Comparison of ENCODE assay signal across 8 cellular contexts in the genomic region with DNA sequence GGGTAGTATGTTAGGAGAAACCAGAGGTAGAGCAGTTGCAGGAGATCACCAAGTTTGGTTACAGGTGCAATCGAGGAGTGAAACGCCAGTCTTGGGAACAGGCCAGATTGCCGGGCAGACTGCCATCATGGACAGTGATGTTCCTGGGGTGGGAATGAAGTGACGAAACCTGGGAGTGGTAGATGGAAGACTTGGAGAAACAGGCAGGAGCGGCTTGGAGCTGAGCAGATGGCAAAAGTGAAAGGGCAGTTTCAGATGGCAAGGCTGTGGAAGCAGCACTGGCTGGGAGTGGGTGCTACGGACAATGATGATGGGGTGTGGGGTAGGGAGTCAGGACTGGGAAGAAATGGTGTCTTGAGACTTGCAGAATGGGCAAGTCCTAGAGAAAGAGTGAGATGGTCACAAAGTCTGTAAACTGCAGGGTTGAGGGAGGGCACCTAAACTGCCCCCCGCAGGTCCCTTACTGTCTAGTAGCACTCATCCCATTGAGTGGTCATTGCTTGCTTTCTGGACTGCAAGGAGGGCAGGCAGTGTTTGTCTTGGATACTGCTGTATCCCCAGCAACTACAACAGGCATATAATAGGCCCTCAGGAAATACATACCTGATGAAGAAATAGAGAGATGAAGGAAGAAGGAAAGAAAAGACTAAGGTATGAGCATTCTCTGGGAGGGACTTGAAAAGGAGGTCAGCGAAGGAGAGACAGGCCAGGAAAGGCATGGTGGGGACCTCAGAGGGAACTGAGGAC. TPM values are rescaled to one million over a fixed set of nuclear protein-coding genes. Genes with fewer than 3 reads are reported as not detected.
DNase-seq lines count a peak whose midpoint lies in the region; ATAC-seq lines count a peak whose summit lies in the region.

No MANE protein-coding gene starts in this region.

- no peak overlapping the region for H4K91ac ChIP-seq in neuronal stem cell (ENCODE audit: low read depth, low read length, poor library complexity)

- CTCF ChIA-PET in T-cell (lab: Charles Lee) = no interaction called here

- H2BK12ac ChIP-seq in neuronal stem cell (ENCODE audit: low read length) = no peak overlapping the region

- H2AK5ac ChIP-seq in neuronal stem cell (ENCODE audit: low read depth, low read length) = no peak overlapping the region

- H3K4me2 ChIP-seq in neuronal stem cell (ENCODE audit: insufficient read depth, low read length, poor library complexity, severe bottlenecking) = no peak overlapping the region

- no peak overlapping the region for H3K27ac ChIP-seq in CD4-positive, CD25-positive, alpha-beta regulatory T cell (ENCODE audit: insufficient read depth, low read length, poor library complexity, severe bottlenecking)
- H3K27ac ChIP-seq in neuronal stem cell (replicated peaks; ENCODE audit: low read length) = no peak overlapping the region

- no CpG with 5 or more reads among the region's 8 CpGs for WGBS in neuronal stem cell (ENCODE audit: extremely low coverage in 2 of 2, insufficient read length in 2 of 2, insufficient replicate concordance in 1 of 2), 2 donors

- no peak overlapping the region for H3K4me3 Mint-ChIP-seq in CD4-positive, CD25-positive, alpha-beta regulatory T cell
- H3K4me3 Mint-ChIP-seq in T-cell = no peak overlapping the region

- H3K36me3 Mint-ChIP-seq in CD4-positive, CD25-positive, alpha-beta regulatory T cell = peaks cover 7% of the 10 kb centered on the region
- peaks cover 4% of the 10 kb centered on the region for H3K36me3 Mint-ChIP-seq in T-cell

- intact Hi-C loops in head of caudate nucleus (cut with DNase I) = no loop called here

- no peak overlapping the region for H2BK120ac ChIP-seq in neuronal stem cell (ENCODE audit: low read depth, low read length)

- H4K8ac ChIP-seq in neuronal stem cell (ENCODE audit: low read depth, low read length) = no peak overlapping the region

- POLR2A ChIA-PET in T-cell (lab: Charles Lee) = no interaction called here

- no peak overlapping the region for H3K9ac ChIP-seq in neuronal stem cell (ENCODE audit: low read depth, low read length, poor library complexity)

- H3K4me1 Mint-ChIP-seq in CD4-positive, CD25-positive, alpha-beta regulatory T cell = peaks cover 0 to 5% (median 2%) of the 10 kb centered on the region in 4 donors
- peaks cover 0 to 13% (median 6%) of the 10 kb centered on the region in 3 donors for H3K4me1 Mint-ChIP-seq in T-cell

- H3K23ac ChIP-seq in neuronal stem cell (ENCODE audit: low read depth, low read length, poor library complexity) = no peak overlapping the region

- no peak overlapping the region for H2BK15ac ChIP-seq in neuronal stem cell (ENCODE audit: low read length)

- no peak for ATAC-seq in CD4-positive, CD25-positive, alpha-beta regulatory T cell (ENCODE audit: low read depth in 2 of 2)
- ATAC-seq in esophagus mucosa = peak; percentile 41
- no peak for ATAC-seq in T-cell (replicated peaks in 1 of 4)
- ATAC-seq in HG03159 (IDR thresholded peaks at IDR 0.05; ENCODE audit: unreplicated experiment) = no peak

- DNase-seq in CD4-positive, CD25-positive, alpha-beta regulatory T cell = no peak
- DNase-seq in NCI-H1105 (lab: John Stamatoyannopoulos, UW) (peak; percentile 79), neuronal stem cell (ENCODE audit: low spot score) (no peak), T-cell (no peak), Ammon's horn (ENCODE audit: low spot score) (no peak), head of caudate nucleus (no peak)

- peaks cover 2% of the 10 kb centered on the region for H3K79me1 ChIP-seq in neuronal stem cell (ENCODE audit: low read depth, low read length)

- no peak overlapping the region for H3K4ac ChIP-seq in neuronal stem cell (ENCODE audit: low read length)

- no peaks in the 10 kb centered on the region for H3K9me3 ChIP-seq in CD4-positive, CD25-positive, alpha-beta regulatory T cell (ENCODE audit: control insufficient read depth in 2 of 2, low read length in 2 of 2)
- no peaks in the 10 kb centered on the region for H3K9me3 ChIP-seq in neuronal stem cell (replicated peaks in 1 of 2; ENCODE audit: control insufficient read depth in 2 of 2, insufficient read depth in 1 of 2, low read depth in 1 of 2, low read length in 2 of 2)

- H3K4me3 ChIP-seq in CD4-positive, CD25-positive, alpha-beta regulatory T cell (ENCODE audit: low read depth, low read length) = no peak overlapping the region
- no peak overlapping the region for H3K4me3 ChIP-seq in neuronal stem cell (ENCODE audit: low read length in 2 of 2)

- peak overlapping the region; percentile 70 for H3K18ac ChIP-seq in neuronal stem cell (ENCODE audit: low read length)

- H2BK5ac ChIP-seq in neuronal stem cell (ENCODE audit: low read length) = no peak overlapping the region

- no peaks in the 10 kb centered on the region for H3K27me3 ChIP-seq in CD4-positive, CD25-positive, alpha-beta regulatory T cell (ENCODE audit: control insufficient read depth, insufficient read depth, low read length)
- H3K27me3 ChIP-seq in neuronal stem cell (ENCODE audit: control insufficient read depth in 3 of 3, insufficient read depth in 3 of 3, low read depth in 1 of 3, low read length in 3 of 3) = no peaks in the 10 kb centered on the region

- H3K27ac Mint-ChIP-seq in CD4-positive, CD25-positive, alpha-beta regulatory T cell = peak overlapping the region in 2 of 3 donors; percentile 0 to 37
- H3K27ac Mint-ChIP-seq in T-cell = peak overlapping the region in 1 of 2 donors; percentile 18

- H3K36me3 ChIP-seq in CD4-positive, CD25-positive, alpha-beta regulatory T cell (ENCODE audit: control insufficient read depth, insufficient read depth, low read length) = peaks cover 9% of the 10 kb centered on the region
- peaks cover 6 to 24% of the 10 kb centered on the region in 2 donors for H3K36me3 ChIP-seq in neuronal stem cell (replicated peaks in 1 of 2; ENCODE audit: control insufficient read depth in 2 of 2, insufficient read depth in 2 of 2, low read length in 2 of 2)

- no peaks in the 10 kb centered on the region for H3K4me1 ChIP-seq in CD4-positive, CD25-positive, alpha-beta regulatory T cell (ENCODE audit: control insufficient read depth, insufficient read depth, low read length, poor library complexity, severe bottlenecking)
- peaks cover 0 to 5% of the 10 kb centered on the region in 2 donors for H3K4me1 ChIP-seq in neuronal stem cell (ENCODE audit: control insufficient read depth in 2 of 2, insufficient read depth in 1 of 2, low read depth in 1 of 2, low read length in 2 of 2)

- H3K27me3 Mint-ChIP-seq in CD4-positive, CD25-positive, alpha-beta regulatory T cell = no peaks in the 10 kb centered on the region
- H3K27me3 Mint-ChIP-seq in T-cell = no peaks in the 10 kb centered on the region

- H3K14ac ChIP-seq in neuronal stem cell (ENCODE audit: low read length) = no peak overlapping the region

- no peaks in the 10 kb centered on the region for H3K9me3 Mint-ChIP-seq in CD4-positive, CD25-positive, alpha-beta regulatory T cell
- no peaks in the 10 kb centered on the region for H3K9me3 Mint-ChIP-seq in T-cell

- no peak overlapping the region for H2AFZ ChIP-seq in neuronal stem cell (ENCODE audit: low read length)

RNA-seq across cellular contexts. Expression of gene ULK2, which starts 29.5 kb away (rescaled TPM):
- total RNA-seq in CD4-positive, CD25-positive, alpha-beta regulatory T cell = 12.0 TPM
- polyA plus RNA-seq in CD4-positive, CD25-positive, alpha-beta regulatory T cell = 1 to 10 TPM; 2.9 to 5.6 (median 4.2) TPM
- 8.4 TPM for total RNA-seq in esophagus mucosa
- polyA plus RNA-seq in neuronal stem cell (2013, experiment 1 of 2) = 18.1 TPM
- 18.4 TPM for polyA plus RNA-seq in neuronal stem cell (2013, experiment 2 of 2)
- total RNA-seq in T-cell = 10 to 100 TPM in 3 of 5 donors, 1 to 10 TPM in 2; 9.8 to 18.5 (median 10.5) TPM
